Comparison of ENCODE assay signal across 8 cellular contexts in genomic region chr15:84023636-84024035, GRCh38.
DNase-seq lines count a peak whose midpoint lies in the region; ATAC-seq and TF ChIP-seq lines count a peak whose summit lies in the region.

No MANE protein-coding gene starts in this region.

- peak; percentile 34 to 69 (median 61) for TF ChIP-seq CTCF in heart right ventricle (IDR thresholded peaks at IDR 0.05)
- TF ChIP-seq CTCF in Peyer's patch (IDR thresholded peaks at IDR 0.05): peak in 4 of 6 experiments; percentile 15 to 38 (median 30)
- peak; percentile 49 to 73 for TF ChIP-seq CTCF in fibroblast of lung (conservative IDR thresholded peaks at IDR 0.05 in 1 of 2, IDR thresholded peaks at IDR 0.05 in 1 of 2; ENCODE audit: low read depth in 1 of 2, low read length in 2 of 2)
- peak; percentile 51 to 57 for TF ChIP-seq CTCF in suprapubic skin (IDR thresholded peaks at IDR 0.05)

- no peaks in the 10 kb centered on the region for H4K20me1 ChIP-seq in fibroblast of lung (ENCODE audit: control insufficient read depth, extremely low read depth, insufficient read depth, low read length)

- no peaks in the 10 kb centered on the region for H3K4me1 ChIP-seq in heart right ventricle
- no peaks in the 10 kb centered on the region for H3K4me1 ChIP-seq in Peyer's patch
- no peaks in the 10 kb centered on the region for H3K4me1 ChIP-seq in fibroblast of lung (ENCODE audit: control insufficient read depth, extremely low read depth, insufficient read depth, low read length)
- no peaks in the 10 kb centered on the region for H3K4me1 ChIP-seq in suprapubic skin

- TF ChIP-seq POLR2A in Peyer's patch (IDR thresholded peaks at IDR 0.05): no peak
- no peak for TF ChIP-seq POLR2A in suprapubic skin (IDR thresholded peaks at IDR 0.05)

- no peak for TF ChIP-seq EP300 in suprapubic skin (IDR thresholded peaks at IDR 0.05)

- no peak overlapping the region for H3K27ac ChIP-seq in heart right ventricle
- no peak overlapping the region for H3K27ac ChIP-seq in Peyer's patch
- H3K27ac ChIP-seq in fibroblast of lung (ENCODE audit: insufficient read depth, low read length): no peak overlapping the region
- no peak overlapping the region for H3K27ac ChIP-seq in suprapubic skin

- intact Hi-C loops in heart right ventricle (cut with DNase I) (loop anchor here in 5 of 10 donors (5.0 to 10.0 kb wide), 3 partner anchors 279 to 456 kb away; no protein-coding TSS in a partner anchor), Right ventricle myocardium superior (cut with DNase I) (loop anchor here (5.0 kb wide), 1 partner anchor 291 kb away; no protein-coding TSS in a partner anchor)

- DNase-seq in heart right ventricle (peak in 1 of 2 donors; percentile 24), Right ventricle myocardium superior (no peak), Peyer's patch (no peak), fibroblast of lung (ENCODE audit: low read depth in 2 of 2) (peak; percentile 6 to 63), suprapubic skin (ENCODE audit: low spot score in 2 of 2) (no peak), dedifferentiated amniotic fluid mesenchymal stem cell (ENCODE audit: extremely low spot score) (no peak)

- H3K36me3 ChIP-seq in heart right ventricle (peaks cover 0 to 70% (median 0%) of the 10 kb centered on the region in 9 donors), Peyer's patch (no peaks in the 10 kb centered on the region), fibroblast of lung (ENCODE audit: control insufficient read depth, insufficient read depth, low read length) (no peaks in the 10 kb centered on the region), suprapubic skin (no peaks in the 10 kb centered on the region)

- H2AFZ ChIP-seq in fibroblast of lung (ENCODE audit: low read length): no peak overlapping the region

- H3K4me2 ChIP-seq in fibroblast of lung (ENCODE audit: extremely low read depth, insufficient read depth, low read length): no peak overlapping the region

- 92% methylated on average over 11 of the region's 11 CpGs for WGBS in heart right ventricle, 2 donors
- WGBS in suprapubic skin: 94% methylated on average over 11 of the region's 11 CpGs

- no peak overlapping the region for H3K9ac ChIP-seq in fibroblast of lung (ENCODE audit: insufficient read depth, low read length)

- ATAC-seq in heart right ventricle: peak in 1 of 8 donors; percentile 52
- ATAC-seq in Right ventricle myocardium superior (ENCODE audit: poor library complexity): no peak
- no peak for ATAC-seq in GM18907 (IDR thresholded peaks at IDR 0.05; ENCODE audit: unreplicated experiment)
- no peak for ATAC-seq in GM18909 (IDR thresholded peaks at IDR 0.05; ENCODE audit: poor library complexity, unreplicated experiment)

- H3K9me3 ChIP-seq in heart right ventricle (peaks cover 0 to 14% (median 0%) of the 10 kb centered on the region in 11 donors), Peyer's patch (no peaks in the 10 kb centered on the region), fibroblast of lung (ENCODE audit: control insufficient read depth, insufficient read depth, low read depth, low read length) (no peaks in the 10 kb centered on the region), suprapubic skin (no peaks in the 10 kb centered on the region)

- H3K4me3 ChIP-seq in heart right ventricle (no peak overlapping the region), Peyer's patch (no peak overlapping the region), fibroblast of lung (replicated peaks in 1 of 4; ENCODE audit: control extremely low read depth in 1 of 4, insufficient read depth in 1 of 4, low read depth in 3 of 4, low read length in 4 of 4) (no peak overlapping the region), suprapubic skin (no peak overlapping the region)

- H3K27me3 ChIP-seq in heart right ventricle (no peaks in the 10 kb centered on the region), Peyer's patch (no peaks in the 10 kb centered on the region), fibroblast of lung (ENCODE audit: control insufficient read depth, insufficient read depth, low read length) (no peaks in the 10 kb centered on the region), suprapubic skin (no peaks in the 10 kb centered on the region)

- no peaks in the 10 kb centered on the region for H3K79me2 ChIP-seq in fibroblast of lung (ENCODE audit: control insufficient read depth, insufficient read depth, low read length)

Comparison
In these comparisons a context has a peak if more than half of its experiments do, and no peak if none do; other contexts are left out.
1. DNase-seq: peak in fibroblast of lung (2 of 2); none in Right ventricle myocardium superior (single experiment), Peyer's patch (0 of 3), suprapubic skin (0 of 2) and dedifferentiated amniotic fluid mesenchymal stem cell (single experiment).
2. Peak in every context shown above with its lines, with median percentiles within 50 percentile points of each other: CTCF ChIP-seq.